In genomic region chr12:57736743-57737466, GRCh38 we compare ENCODE assay signal across 10 cellular contexts. TPM values are rescaled to one million over a fixed set of nuclear protein-coding genes. Genes with fewer than 3 reads are reported as not detected.
A peak's percentile ranks its signal among the peaks of the same experiment; 100 is the strongest.
DNase-seq lines count a peak whose midpoint lies in the region; ATAC-seq and TF ChIP-seq lines count a peak whose summit lies in the region.
"Had no signal": no experiment of that assay in that cellular context is flagged by ENCODE, and none has a peak within 500 bp of the region (broad histone marks: within the 10 kb centered on the region; RNA-seq: fewer than 3 reads in every experiment).

No MANE protein-coding gene starts in this region.

- peak overlapping the region; percentile 72 for H3K4me2 ChIP-seq in mesenchymal stem cell (ENCODE audit: low read length, poor library complexity, severe bottlenecking)

- H2BK5ac ChIP-seq in mesenchymal stem cell (ENCODE audit: low read depth, low read length, poor library complexity, severe bottlenecking), result no peak overlapping the region

- H3K27ac ChIP-seq in mesenchymal stem cell (ENCODE audit: low read length, poor library complexity, severe bottlenecking), result no peak overlapping the region
- peak overlapping the region in 1 of 2 donors; percentile 43 for H3K27ac ChIP-seq in thoracic aorta
- no peak overlapping the region for H3K27ac ChIP-seq in thyroid gland

- 2% methylated on average over 22 of the region's 31 CpGs for WGBS in mesenchymal stem cell
- WGBS in thyroid gland, 2 donors, result 4 to 29% methylated on average over 22 to 29 of the region's 31 CpGs

- H2AFZ ChIP-seq in mesenchymal stem cell (ENCODE audit: low read depth, low read length), result no peak overlapping the region

- no peak for ATAC-seq in activated naive CD8-positive, alpha-beta T cell treated with anti-CD3 and anti-CD28 coated beads, Interleukin-2, amount 50 U/mL, for 24 hours
- no peak for ATAC-seq in thoracic aorta (ENCODE audit: insufficient number of reproducible peaks, low FRiP score, low read depth)
- no peak for ATAC-seq in GM21723 (IDR thresholded peaks at IDR 0.05; ENCODE audit: unreplicated experiment)

- H3K4me3 Mint-ChIP-seq in activated naive CD8-positive, alpha-beta T cell, result no peak overlapping the region
- no peak overlapping the region for H3K4me3 Mint-ChIP-seq in activated naive CD8-positive, alpha-beta T cell treated with anti-CD3 and anti-CD28 coated beads for 36 hours
- H3K4me3 Mint-ChIP-seq in activated naive CD8-positive, alpha-beta T cell treated with anti-CD3 and anti-CD28 coated beads, Interleukin-2, amount 50 U/mL, for 24 hours, result no peak overlapping the region

- no peak for DNase-seq in activated naive CD8-positive, alpha-beta T cell treated with anti-CD3 and anti-CD28 coated beads for 36 hours
- DNase-seq in activated naive CD8-positive, alpha-beta T cell treated with anti-CD3 and anti-CD28 coated beads, Interleukin-2, amount 50 U/mL, for 24 hours, result no peak
- DNase-seq in mesenchymal stem cell (no peak), thoracic aorta (ENCODE audit: low spot score) (no peak), NCI-H1436 (lab: John Stamatoyannopoulos, UW) (no peak), thyroid gland (no peak)
- DNase-seq: NCI-H1417 treated with DMSO at 0.1 percent for 48 hours had no signal

- H3K4me1 ChIP-seq in mesenchymal stem cell (ENCODE audit: control insufficient read depth, insufficient read depth, low read depth, low read length), result peaks cover 26% of the 10 kb centered on the region
- peaks cover 28 to 34% of the 10 kb centered on the region in 2 donors for H3K4me1 ChIP-seq in thoracic aorta (ENCODE audit: control insufficient read depth in 1 of 2, low read depth in 2 of 2)
- peaks cover 11 to 36% of the 10 kb centered on the region in 2 donors for H3K4me1 ChIP-seq in thyroid gland

- peaks cover 38% of the 10 kb centered on the region for H3K4me1 Mint-ChIP-seq in activated naive CD8-positive, alpha-beta T cell (ENCODE audit: low read depth)
- H3K4me1 Mint-ChIP-seq in activated naive CD8-positive, alpha-beta T cell treated with anti-CD3 and anti-CD28 coated beads for 36 hours, result peaks cover 29% of the 10 kb centered on the region
- peaks cover 31% of the 10 kb centered on the region for H3K4me1 Mint-ChIP-seq in activated naive CD8-positive, alpha-beta T cell treated with anti-CD3 and anti-CD28 coated beads, Interleukin-2, amount 50 U/mL, for 24 hours

- H4K91ac ChIP-seq in mesenchymal stem cell (ENCODE audit: low read length), result no peak overlapping the region

- H3K27me3 ChIP-seq in mesenchymal stem cell (ENCODE audit: control insufficient read depth in 1 of 2, insufficient read depth in 1 of 2, low read length in 2 of 2) (peaks cover 91 to 93% of the 10 kb centered on the region in 2 experiments), thoracic aorta (replicated peaks; ENCODE audit: insufficient read depth) (peaks cover 21% of the 10 kb centered on the region), thyroid gland (peaks cover 40% of the 10 kb centered on the region)

- TF ChIP-seq CTCF in thoracic aorta (IDR thresholded peaks at IDR 0.05) (no peak), thyroid gland (IDR thresholded peaks at IDR 0.05) (no peak)

- no peak overlapping the region for H4K8ac ChIP-seq in mesenchymal stem cell (ENCODE audit: low read length)

- H3K4ac ChIP-seq in mesenchymal stem cell (ENCODE audit: low read depth in 1 of 2, low read length in 2 of 2), result no peak overlapping the region

- no peaks in the 10 kb centered on the region for H3K9me3 Mint-ChIP-seq in activated naive CD8-positive, alpha-beta T cell (ENCODE audit: low read depth)
- H3K9me3 Mint-ChIP-seq in activated naive CD8-positive, alpha-beta T cell treated with anti-CD3 and anti-CD28 coated beads for 36 hours, result no peaks in the 10 kb centered on the region
- H3K9me3 Mint-ChIP-seq in activated naive CD8-positive, alpha-beta T cell treated with anti-CD3 and anti-CD28 coated beads, Interleukin-2, amount 50 U/mL, for 24 hours, result no peaks in the 10 kb centered on the region

- no peaks in the 10 kb centered on the region for H3K79me1 ChIP-seq in mesenchymal stem cell (replicated peaks; ENCODE audit: low read length, poor library complexity, severe bottlenecking)

- H3K9ac ChIP-seq in mesenchymal stem cell (ENCODE audit: low read length), result no peak overlapping the region

- H2BK120ac ChIP-seq in mesenchymal stem cell (ENCODE audit: low read depth, low read length), result no peak overlapping the region

- no peak overlapping the region for H2BK12ac ChIP-seq in mesenchymal stem cell (ENCODE audit: low read length in 2 of 2)

- peaks cover 5% of the 10 kb centered on the region for H3K36me3 Mint-ChIP-seq in activated naive CD8-positive, alpha-beta T cell
- H3K36me3 Mint-ChIP-seq in activated naive CD8-positive, alpha-beta T cell treated with anti-CD3 and anti-CD28 coated beads for 36 hours, result peaks cover 7% of the 10 kb centered on the region
- peaks cover 16% of the 10 kb centered on the region for H3K36me3 Mint-ChIP-seq in activated naive CD8-positive, alpha-beta T cell treated with anti-CD3 and anti-CD28 coated beads, Interleukin-2, amount 50 U/mL, for 24 hours (ENCODE audit: low read depth)

- H3K27me3 Mint-ChIP-seq in activated naive CD8-positive, alpha-beta T cell, result no peaks in the 10 kb centered on the region
- no peaks in the 10 kb centered on the region for H3K27me3 Mint-ChIP-seq in activated naive CD8-positive, alpha-beta T cell treated with anti-CD3 and anti-CD28 coated beads for 36 hours
- H3K27me3 Mint-ChIP-seq in activated naive CD8-positive, alpha-beta T cell treated with anti-CD3 and anti-CD28 coated beads, Interleukin-2, amount 50 U/mL, for 24 hours, result no peaks in the 10 kb centered on the region

- no peak for TF ChIP-seq POLR2A in thyroid gland (IDR thresholded peaks at IDR 0.05)

- intact Hi-C loops in thyroid gland (cut with DNase I), result no loop called here

- no peaks in the 10 kb centered on the region for H3K36me3 ChIP-seq in mesenchymal stem cell (ENCODE audit: control insufficient read depth in 1 of 2, insufficient read depth in 2 of 2, low read depth in 1 of 2, low read length in 2 of 2)
- no peaks in the 10 kb centered on the region for H3K36me3 ChIP-seq in thoracic aorta
- H3K36me3 ChIP-seq in thyroid gland, result no peaks in the 10 kb centered on the region

- peak overlapping the region in 1 of 2 experiments; percentile 75 for H3K23ac ChIP-seq in mesenchymal stem cell (ENCODE audit: low read length in 2 of 2)

- peak overlapping the region; percentile 34 for H3K27ac Mint-ChIP-seq in activated naive CD8-positive, alpha-beta T cell
- H3K27ac Mint-ChIP-seq in activated naive CD8-positive, alpha-beta T cell treated with anti-CD3 and anti-CD28 coated beads for 36 hours, result no peak overlapping the region
- H3K27ac Mint-ChIP-seq in activated naive CD8-positive, alpha-beta T cell treated with anti-CD3 and anti-CD28 coated beads, Interleukin-2, amount 50 U/mL, for 24 hours, result peak overlapping the region; percentile 0

- no peak overlapping the region for H3K18ac ChIP-seq in mesenchymal stem cell (ENCODE audit: low read depth in 1 of 2, low read length in 2 of 2)

- H3K4me3 ChIP-seq in mesenchymal stem cell (ENCODE audit: insufficient read depth in 1 of 2, low read depth in 1 of 2, low read length in 2 of 2), result peak overlapping the region in 1 of 2 experiments; percentile 44
- peak overlapping the region; percentile 59 for H3K4me3 ChIP-seq in thoracic aorta
- no peak overlapping the region for H3K4me3 ChIP-seq in thyroid gland (replicated peaks in 1 of 3)

- H3K9me3 ChIP-seq in mesenchymal stem cell (ENCODE audit: control insufficient read depth, low read length) (no peaks in the 10 kb centered on the region), thoracic aorta (no peaks in the 10 kb centered on the region), thyroid gland (no peaks in the 10 kb centered on the region)

- H2BK15ac ChIP-seq in mesenchymal stem cell (ENCODE audit: low read depth, poor library complexity, severe bottlenecking), result no peak overlapping the region

- no peak overlapping the region for H2AK5ac ChIP-seq in mesenchymal stem cell (ENCODE audit: low read length, severe bottlenecking)

- no peak overlapping the region for H3K14ac ChIP-seq in mesenchymal stem cell (ENCODE audit: low read length in 2 of 2)

RNA-seq across cellular contexts. Expression of gene AGAP2, which starts 1.6 kb away (rescaled TPM):
- total RNA-seq in activated naive CD8-positive, alpha-beta T cell treated with anti-CD3 and anti-CD28 coated beads for 36 hours, result 10 to 100 TPM; 22.6 to 23.8 TPM
- 0.03 TPM for polyA plus RNA-seq in mesenchymal stem cell (2013, experiment 1 of 2)
- polyA plus RNA-seq in mesenchymal stem cell (2013, experiment 2 of 2), result 0.04 TPM
- 1 to 10 TPM; 1.2 to 3.5 TPM for total RNA-seq in thoracic aorta
- total RNA-seq in thyroid gland, result 1 to 10 TPM in 1 of 4 donors, under 1 TPM in 3; 0.45 to 1.3 (median 0.80) TPM
- total RNA-seq: kidney epithelial cell had no signal

RNA-seq across cellular contexts. Expression of gene TSPAN31, which starts 7.9 kb away (rescaled TPM):
- total RNA-seq in activated naive CD8-positive, alpha-beta T cell treated with anti-CD3 and anti-CD28 coated beads for 36 hours, result 1 to 10 TPM; 5.7 TPM
- 22.7 TPM for polyA plus RNA-seq in mesenchymal stem cell (2013, experiment 1 of 2)
- 23.2 TPM for polyA plus RNA-seq in mesenchymal stem cell (2013, experiment 2 of 2)
- 100 to 1,000 TPM in 1 of 2 donors, 10 to 100 TPM in 1; 58.8 to 115 TPM for total RNA-seq in thoracic aorta
- 100 to 1,000 TPM; 110 to 166 (median 137) TPM for total RNA-seq in thyroid gland

RNA-seq across cellular contexts. Expression of gene CDK4, which starts 15.2 kb away (rescaled TPM):
- 100 to 1,000 TPM; 275 to 304 TPM for total RNA-seq in activated naive CD8-positive, alpha-beta T cell treated with anti-CD3 and anti-CD28 coated beads for 36 hours
- 168 TPM for polyA plus RNA-seq in mesenchymal stem cell (2013, experiment 1 of 2)
- polyA plus RNA-seq in mesenchymal stem cell (2013, experiment 2 of 2), result 171 TPM
- total RNA-seq in thoracic aorta (10 to 100 TPM; 52.3 to 72.8 TPM), thyroid gland (100 to 1,000 TPM in 3 of 4 donors, 10 to 100 TPM in 1; 95.2 to 137 (median 113) TPM)

RNA-seq across cellular contexts. Expression of gene MARCHF9, which starts 18.0 kb away (rescaled TPM):
- 10 to 100 TPM; 18.2 to 19.2 TPM for total RNA-seq in activated naive CD8-positive, alpha-beta T cell treated with anti-CD3 and anti-CD28 coated beads for 36 hours
- polyA plus RNA-seq in mesenchymal stem cell (2013, experiment 1 of 2), result 8.2 TPM
- polyA plus RNA-seq in mesenchymal stem cell (2013, experiment 2 of 2), result 8.2 TPM
- 10 to 100 TPM in 1 of 2 donors, 1 to 10 TPM in 1; 8.8 to 11.2 TPM for total RNA-seq in thoracic aorta
- total RNA-seq in thyroid gland, result 10 to 100 TPM; 17.5 to 25.1 (median 21.4) TPM

RNA-seq across cellular contexts. Expression of gene CYP27B1, which starts 30.0 kb away (rescaled TPM):
- 10 to 100 TPM in 1 of 2 experiments, 1 to 10 TPM in 1; 9.6 to 12.0 TPM for total RNA-seq in activated naive CD8-positive, alpha-beta T cell treated with anti-CD3 and anti-CD28 coated beads for 36 hours
- polyA plus RNA-seq in mesenchymal stem cell (2013, experiment 1 of 2), result 0.32 TPM
- polyA plus RNA-seq in mesenchymal stem cell (2013, experiment 2 of 2), result 0.29 TPM
- total RNA-seq in thoracic aorta, result 1 to 10 TPM in 1 of 2 donors, under 1 TPM in 1; 0.81 to 2.2 TPM
- 10 to 100 TPM in 2 of 4 donors, 1 to 10 TPM in 2; 2.7 to 13.0 (median 10.0) TPM for total RNA-seq in thyroid gland

Comparison
In these comparisons a context has a peak if more than half of its experiments do, and no peak if none do; other contexts are left out.
1. RNA of gene AGAP2, which starts 1.6 kb away (total RNA-seq): 22.6 to 23.8 TPM in activated naive CD8-positive, alpha-beta T cell treated with anti-CD3 and anti-CD28 coated beads for 36 hours; 1.2 to 3.5 TPM in thoracic aorta and 0.45 to 1.3 TPM in thyroid gland; every median in the first group is over 4 times any median in the second.
2. RNA of gene TSPAN31, which starts 7.9 kb away (total RNA-seq): 110 to 166 TPM in thyroid gland and 58.8 to 115 TPM in thoracic aorta; 5.7 TPM in activated naive CD8-positive, alpha-beta T cell treated with anti-CD3 and anti-CD28 coated beads for 36 hours; every median in the first group is over 4 times any median in the second.